Comparison of ENCODE assay signal across 17 cellular contexts in genomic region chr4:175469519-175469918, GRCh38.
DNase-seq lines count a peak whose midpoint lies in the region; ATAC-seq and TF ChIP-seq lines count a peak whose summit lies in the region.
"Had no signal": no experiment of that assay in that cellular context is flagged by ENCODE, and none has a peak within 500 bp of the region (broad histone marks: within the 10 kb centered on the region; RNA-seq: fewer than 3 reads in every experiment).

No MANE protein-coding gene starts in this region.

- H3K4me3 ChIP-seq in ACC112 (ENCODE audit: low read depth, low read length) (no peak overlapping the region), adipocyte (ENCODE audit: low read length) (no peak overlapping the region), endodermal cell (ENCODE audit: low read length) (no peak overlapping the region)
- H3K4me3 ChIP-seq: ascending aorta, GM23338, transverse colon had no signal

- H3K27ac ChIP-seq in ACC112 (ENCODE audit: low read depth, low read length) (peak overlapping the region; percentile 66), endodermal cell (ENCODE audit: low read depth, low read length) (no peak overlapping the region)
- H3K27ac ChIP-seq: ascending aorta, transverse colon had no signal

- H3K79me2 ChIP-seq in ACC112 (ENCODE audit: control insufficient read depth, insufficient read depth, low read length, unreplicated experiment), result no peaks in the 10 kb centered on the region

- peaks cover 17% of the 10 kb centered on the region for H3K4me1 ChIP-seq in ACC112 (ENCODE audit: control insufficient read depth, insufficient read depth, low read length, unreplicated experiment)
- no peaks in the 10 kb centered on the region for H3K4me1 ChIP-seq in adipocyte (ENCODE audit: control insufficient read depth, insufficient read depth, low read length)
- H3K4me1 ChIP-seq in endodermal cell (ENCODE audit: control insufficient read depth, insufficient read depth, low read length), result no peaks in the 10 kb centered on the region
- H3K4me1 ChIP-seq: ascending aorta, transverse colon had no signal

- H3K9me3 ChIP-seq in adipocyte (ENCODE audit: control insufficient read depth, low read length), result no peaks in the 10 kb centered on the region
- peaks cover 14% of the 10 kb centered on the region for H3K9me3 ChIP-seq in endodermal cell (ENCODE audit: control insufficient read depth, low read length)
- H3K9me3 ChIP-seq: ascending aorta, transverse colon had no signal

- DNase-seq in HT1080 (ENCODE audit: low read depth), result peak; percentile 49
- DNase-seq in adipocyte (ENCODE audit: low read depth), result peak; percentile 62
- DNase-seq in iris pigment epithelial cell (ENCODE audit: low read depth), result peak; percentile 40
- no peak for DNase-seq in endodermal cell
- no peak for DNase-seq in activated CD4-positive, alpha-beta T cell treated with anti-CD3 and anti-CD28 coated beads, Interleukin-2, amount 10 ng/mL, durations not matched to agents 24 days and 14 days
- DNase-seq: activated CD4-positive, alpha-beta T cell treated with anti-CD3 and anti-CD28 coated beads, Interleukin-2, amount 50 U/mL, for 1 hour; hippocampal formation; NCI-H2171; stimulated activated CD4-positive, alpha-beta T cell treated with anti-CD3 and anti-CD28 coated beads, Interleukin-15, amount 100 ng/mL, for 24 hours; T-helper 17 cell; transverse colon had no signal

- H3K9me3 Mint-ChIP-seq in endodermal cell, result peaks cover 49% of the 10 kb centered on the region
- H3K9me3 Mint-ChIP-seq in activated CD4-positive, alpha-beta T cell treated with anti-CD3 and anti-CD28 coated beads, Interleukin-2, amount 10 ng/mL, durations not matched to agents 24 days and 14 days, result no peaks in the 10 kb centered on the region
- H3K9me3 Mint-ChIP-seq: activated T-helper 17 cell treated with anti-CD3 and anti-CD28 coated beads, Interleukin-2, amount 50 U/mL, for 72 hours had no signal

- H3K27ac Mint-ChIP-seq in endodermal cell, result no peak overlapping the region
- H3K27ac Mint-ChIP-seq in activated CD4-positive, alpha-beta T cell treated with anti-CD3 and anti-CD28 coated beads, Interleukin-2, amount 10 ng/mL, durations not matched to agents 24 days and 14 days, result no peak overlapping the region
- H3K27ac Mint-ChIP-seq: activated T-helper 17 cell treated with anti-CD3 and anti-CD28 coated beads, Interleukin-2, amount 50 U/mL, for 72 hours; GM23338; T-helper 17 cell had no signal

- peak overlapping the region; percentile 97 for H2AFZ ChIP-seq in ACC112 (ENCODE audit: low read length, unreplicated experiment)
- H2AFZ ChIP-seq: GM23338 had no signal

- intact Hi-C loops in activated CD4-positive, alpha-beta T cell treated with anti-CD3 and anti-CD28 coated beads, Interleukin-2, amount 10 ng/mL, durations not matched to agents 24 days and 14 days (cut with micrococcal nuclease), result no loop called here

- H3K27me3 ChIP-seq in ACC112 (ENCODE audit: insufficient read depth, low read length), result no peaks in the 10 kb centered on the region
- no peaks in the 10 kb centered on the region for H3K27me3 ChIP-seq in adipocyte (replicated peaks; ENCODE audit: control insufficient read depth, insufficient read depth, low read length)
- no peaks in the 10 kb centered on the region for H3K27me3 ChIP-seq in endodermal cell (ENCODE audit: control insufficient read depth, insufficient read depth, low read length, poor library complexity, severe bottlenecking)
- H3K27me3 ChIP-seq: ascending aorta, transverse colon had no signal

- H3K4me1 Mint-ChIP-seq in endodermal cell, result no peaks in the 10 kb centered on the region
- H3K4me1 Mint-ChIP-seq in activated CD4-positive, alpha-beta T cell treated with anti-CD3 and anti-CD28 coated beads, Interleukin-2, amount 10 ng/mL, durations not matched to agents 24 days and 14 days, result no peaks in the 10 kb centered on the region
- H3K4me1 Mint-ChIP-seq: activated T-helper 17 cell treated with anti-CD3 and anti-CD28 coated beads, Interleukin-2, amount 50 U/mL, for 72 hours; GM23338; T-helper 17 cell had no signal

- H3K4me3 Mint-ChIP-seq in endodermal cell, result no peak overlapping the region
- no peak overlapping the region for H3K4me3 Mint-ChIP-seq in activated CD4-positive, alpha-beta T cell treated with anti-CD3 and anti-CD28 coated beads, Interleukin-2, amount 10 ng/mL, durations not matched to agents 24 days and 14 days
- H3K4me3 Mint-ChIP-seq: activated T-helper 17 cell treated with anti-CD3 and anti-CD28 coated beads, Interleukin-2, amount 50 U/mL, for 72 hours; GM23338; T-helper 17 cell had no signal

- peak overlapping the region; percentile 23 for H3K9ac ChIP-seq in adipocyte (ENCODE audit: low read length)
- no peak overlapping the region for H3K9ac ChIP-seq in endodermal cell (ENCODE audit: extremely low read depth, low read length, poor library complexity, severe bottlenecking)

- TF ChIP-seq CTCF in endodermal cell (conservative IDR thresholded peaks at IDR 0.05), result no peak

- no peaks in the 10 kb centered on the region for H3K27me3 Mint-ChIP-seq in endodermal cell (ENCODE audit: insufficient read depth)
- H3K27me3 Mint-ChIP-seq in activated CD4-positive, alpha-beta T cell treated with anti-CD3 and anti-CD28 coated beads, Interleukin-2, amount 10 ng/mL, durations not matched to agents 24 days and 14 days, result no peaks in the 10 kb centered on the region
- H3K27me3 Mint-ChIP-seq: activated T-helper 17 cell treated with anti-CD3 and anti-CD28 coated beads, Interleukin-2, amount 50 U/mL, for 72 hours; T-helper 17 cell had no signal

- H3K36me3 Mint-ChIP-seq in endodermal cell (ENCODE audit: low read depth), result peaks cover 12% of the 10 kb centered on the region
- H3K36me3 Mint-ChIP-seq in activated CD4-positive, alpha-beta T cell treated with anti-CD3 and anti-CD28 coated beads, Interleukin-2, amount 10 ng/mL, durations not matched to agents 24 days and 14 days (ENCODE audit: low read depth), result no peaks in the 10 kb centered on the region

- ATAC-seq in HG02642 (IDR thresholded peaks at IDR 0.05; ENCODE audit: poor library complexity, unreplicated experiment), result no peak
- ATAC-seq in HG02884 (IDR thresholded peaks at IDR 0.05; ENCODE audit: unreplicated experiment), result no peak
- ATAC-seq: activated T-helper 17 cell treated with anti-CD3 and anti-CD28 coated beads, Interleukin-2, amount 50 U/mL, for 72 hours; GM23338; T-helper 17 cell had no signal

- WGBS in endodermal cell (ENCODE audit: insufficient coverage in 1 of 2, insufficient read length in 1 of 2), 2 experiments, result 54 to 60% methylated on average over 2 of the region's 2 CpGs

- H3K36me3 ChIP-seq in ACC112 (ENCODE audit: insufficient read depth, low read length) (no peaks in the 10 kb centered on the region), adipocyte (ENCODE audit: control insufficient read depth, insufficient read depth, low read length, severe bottlenecking) (no peaks in the 10 kb centered on the region), endodermal cell (ENCODE audit: control insufficient read depth, insufficient read depth, low read length) (no peaks in the 10 kb centered on the region)
- H3K36me3 ChIP-seq: ascending aorta, transverse colon had no signal

Comparison
In these comparisons a context has a peak if more than half of its experiments do, and no peak if none do; other contexts are left out.
1. DNase-seq: peak in HT1080 (single experiment), adipocyte (single experiment) and iris pigment epithelial cell (single experiment); none in endodermal cell (single experiment) and activated CD4-positive, alpha-beta T cell treated with anti-CD3 and anti-CD28 coated beads, Interleukin-2, amount 10 ng/mL, durations not matched to agents 24 days and 14 days (single experiment).